1 cellular context compared by ENCODE assay signal in genomic region chr5:137754961-137755762, GRCh38.
A peak's percentile ranks its signal among the peaks of the same experiment; 100 is the strongest.
TF ChIP-seq lines count a peak whose summit lies in the region.

No MANE protein-coding gene starts in this region.

TF ChIP-seq in K562, 482 proteins besides CTCF, POLR2A, EP300 and RAD21 (continued from another document and continues in another):
- TF ChIP-seq E2F1 (CRISPR knock-in tag; IDR thresholded peaks at IDR 0.05) (peak; percentile 22; the same call in 1 of the 2 replicates), PHF21A (IDR thresholded peaks at IDR 0.05; ENCODE audit: borderline replicate concordance, low read depth) (no peak), PTRF (tag; IDR thresholded peaks at IDR 0.05) (no peak), ZEB2 (IDR thresholded peaks at IDR 0.05) (no peak), TCF7 (IDR thresholded peaks at IDR 0.05; ENCODE audit: borderline replicate concordance) (no peak), POLR3G (IDR thresholded peaks at IDR 0.05; ENCODE audit: extremely low read depth, insufficient read length, insufficient replicate concordance) (no peak), YY1 (IDR thresholded peaks at IDR 0.05; ENCODE audit: borderline replicate concordance in 1 of 3, control insufficient read depth in 1 of 3, extremely low read depth in 1 of 3, insufficient read depth in 3 of 3, insufficient read length in 1 of 3, insufficient replicate concordance in 2 of 3, low read depth in 1 of 3, low read length in 2 of 3) (peak in 1 of 3 experiments; percentile 86), MTA2 (IDR thresholded peaks at IDR 0.05; ENCODE audit: low read depth) (no peak), MAFF (IDR thresholded peaks at IDR 0.05; ENCODE audit: low read length) (no peak), MEF2A (IDR thresholded peaks at IDR 0.05; ENCODE audit: control insufficient read depth, low read depth, low read length) (no peak), PCBP1 (IDR thresholded peaks at IDR 0.05; ENCODE audit: low read depth, low read length, poor library complexity, severe bottlenecking) (no peak), IFI16 (CRISPR knock-in tag; IDR thresholded peaks at IDR 0.05) (no peak), ZNF311 (CRISPR knock-in tag; IDR thresholded peaks at IDR 0.05) (no peak), RBM39 (optimal IDR thresholded peaks at IDR 0.05; ENCODE audit: low read depth, low read length) (no peak), DEAF1 (CRISPR knock-in tag; IDR thresholded peaks at IDR 0.05) (no peak), ZNF41 (CRISPR knock-in tag; conservative IDR thresholded peaks at IDR 0.05) (no peak), GATAD2B (IDR thresholded peaks at IDR 0.05; ENCODE audit: borderline replicate concordance) (0 out of 2 replicates have a peak, but pooled peaks have one; percentile 57), ZBTB26 (CRISPR knock-in tag; IDR thresholded peaks at IDR 0.05) (no peak), KLF6 (CRISPR knock-in tag; IDR thresholded peaks at IDR 0.05; ENCODE audit: borderline replicate concordance) (no peak), SMARCC2 (IDR thresholded peaks at IDR 0.05; ENCODE audit: low read depth) (no peak), ZFP36 (IDR thresholded peaks at IDR 0.05; ENCODE audit: low read depth, low read length, partially characterized antibody) (no peak), RBBP5 (IDR thresholded peaks at IDR 0.05; ENCODE audit: borderline replicate concordance, insufficient read depth, low read length, poor library complexity, severe bottlenecking) (no peak), ZBTB7A (IDR thresholded peaks at IDR 0.05; ENCODE audit: borderline replicate concordance, control insufficient read depth, low read depth, low read length) (no peak), ZBTB9 (CRISPR knock-in tag; IDR thresholded peaks at IDR 0.05) (no peak), GABPB2 (CRISPR knock-in tag; conservative IDR thresholded peaks at IDR 0.05) (no peak), ZNF511 (CRISPR knock-in tag; IDR thresholded peaks at IDR 0.05) (no peak), RBFOX2 (IDR thresholded peaks at IDR 0.05; ENCODE audit: low read depth, low read length) (no peak), NR2C2 (CRISPR knock-in tag; IDR thresholded peaks at IDR 0.05) (no peak), NR2C2 (tag; IDR thresholded peaks at IDR 0.05) (peak; percentile 21; the same call in 1 of the 2 replicates), U2AF1 (optimal IDR thresholded peaks at IDR 0.05; ENCODE audit: low read depth, low read length) (no peak), RBM14 (IDR thresholded peaks at IDR 0.05; ENCODE audit: borderline replicate concordance, insufficient read depth, low read depth, low read length) (no peak), CGGBP1 (CRISPR knock-in tag; IDR thresholded peaks at IDR 0.05) (no peak), RBM17 (IDR thresholded peaks at IDR 0.05; ENCODE audit: borderline replicate concordance, low read depth, low read length) (no peak), PPARD (CRISPR knock-in tag; IDR thresholded peaks at IDR 0.05) (no peak), ZNF318 (IDR thresholded peaks at IDR 0.05; ENCODE audit: borderline replicate concordance in 1 of 2, low read depth in 1 of 2) (no peak), ZNF146 (CRISPR knock-in tag; IDR thresholded peaks at IDR 0.05; ENCODE audit: unreplicated experiment) (no peak), BCL6 (CRISPR knock-in tag; IDR thresholded peaks at IDR 0.05) (no peak), TGIF2 (CRISPR knock-in tag; IDR thresholded peaks at IDR 0.05) (peak; percentile 88; the same call in 1 of the 2 replicates), ARID3A (IDR thresholded peaks at IDR 0.05; ENCODE audit: borderline replicate concordance, low read depth, low read length) (no peak), BRF1 (IDR thresholded peaks at IDR 0.05; ENCODE audit: borderline replicate concordance, extremely low read depth, insufficient read length) (no peak), POLR2AphosphoS5 (IDR thresholded peaks at IDR 0.05; ENCODE audit: control insufficient read depth, insufficient read depth, low read depth, low read length) (no peak), TFAM (CRISPR knock-in tag; conservative IDR thresholded peaks at IDR 0.05) (no peak), SFPQ (IDR thresholded peaks at IDR 0.05; ENCODE audit: low read depth, low read length) (no peak), ZNF133 (CRISPR knock-in tag; IDR thresholded peaks at IDR 0.05) (no peak)
